In the genomic region with DNA sequence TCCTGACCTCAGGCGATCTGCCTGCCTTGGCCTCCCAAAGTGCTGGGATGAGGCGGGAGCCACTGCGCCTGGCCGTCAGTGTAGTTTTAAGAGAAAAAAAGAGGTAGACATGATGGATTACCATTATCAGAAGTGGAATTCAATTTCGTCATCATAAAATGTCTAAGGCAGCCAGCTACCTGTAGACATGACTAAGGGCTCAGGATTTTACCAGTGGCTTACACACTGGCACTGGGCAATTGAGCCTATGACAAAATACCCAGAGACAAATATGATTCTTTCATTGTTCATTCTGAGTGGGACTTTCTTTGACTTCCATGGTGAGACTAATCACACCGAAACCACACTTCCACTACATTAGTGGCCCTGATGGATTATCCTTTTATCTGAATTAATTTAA, we compare ENCODE assay signal across 29 cellular contexts.
"Had no signal": no experiment of that assay in that cellular context is flagged by ENCODE, and none has a peak within 500 bp of the region (broad histone marks: within the 10 kb centered on the region; RNA-seq: fewer than 3 reads in every experiment).

No MANE protein-coding gene starts in this region.

- H3K27me3 ChIP-seq: body of pancreas, esophagus squamous epithelium, neural progenitor cell, right atrium auricular region, suprapubic skin, tibial artery had no signal

- H3K9me3 Mint-ChIP-seq: stimulated activated naive B cell treated with anti-CD40 and anti-IgM and Interleukin-4, amounts not matched to agents 10 μg/mL and 1 μg/mL and 100 μg/mL, for 72 hours had no signal

- H3K27me3 Mint-ChIP-seq: activated B cell treated with CpG ODN at 0.5 μM for 24 hours; naive thymus-derived CD8-positive, alpha-beta T cell; stimulated activated naive B cell treated with anti-CD40 and anti-IgM and Interleukin-4, amounts not matched to agents 10 μg/mL and 1 μg/mL and 100 μg/mL, for 72 hours had no signal

- H3K27ac Mint-ChIP-seq: activated B cell treated with CpG ODN at 0.5 μM for 24 hours; activated naive CD4-positive, alpha-beta T cell treated with anti-CD3 and anti-CD28 coated beads, Interleukin-2, amount 50 U/mL, for 72 hours; activated T-cell treated with anti-CD3 and anti-CD28 coated beads, Interleukin-2, amount 50 U/mL, for 72 hours; naive thymus-derived CD8-positive, alpha-beta T cell; neural progenitor cell; stimulated activated naive B cell treated with anti-CD40 and anti-IgM and Interleukin-4, amounts not matched to agents 10 μg/mL and 1 μg/mL and 100 μg/mL, for 72 hours had no signal

- H3K9ac ChIP-seq: neural progenitor cell, parathyroid adenoma had no signal

- H3K27ac ChIP-seq: body of pancreas, epithelial cell of prostate, esophagus squamous epithelium, neural progenitor cell, parathyroid adenoma, right atrium auricular region, suprapubic skin, tibial artery had no signal

- H3K9me3 ChIP-seq: body of pancreas, esophagus squamous epithelium, right atrium auricular region, suprapubic skin, tibial artery had no signal

- H3K4me1 ChIP-seq: parathyroid adenoma, suprapubic skin had no signal

- H3K36me3 ChIP-seq: neural progenitor cell, right atrium auricular region, tibial artery had no signal

- H3K4me2 ChIP-seq: neural progenitor cell, smooth muscle cell had no signal

- H2AFZ ChIP-seq: neural progenitor cell, parathyroid adenoma had no signal

- H3K4me3 Mint-ChIP-seq: activated B cell treated with CpG ODN at 0.5 μM for 24 hours; activated T-cell treated with anti-CD3 and anti-CD28 coated beads, Interleukin-2, amount 50 U/mL, for 72 hours; naive thymus-derived CD8-positive, alpha-beta T cell; neural progenitor cell; stimulated activated naive B cell treated with anti-CD40 and anti-IgM and Interleukin-4, amounts not matched to agents 10 μg/mL and 1 μg/mL and 100 μg/mL, for 72 hours had no signal

- H3K4me3 ChIP-seq: body of pancreas, esophagus squamous epithelium, neural progenitor cell, right atrium auricular region, smooth muscle cell, suprapubic skin, tibial artery had no signal

- DNase-seq: activated B cell treated with CpG ODN at 0.5 μM for 24 hours; activated naive CD4-positive, alpha-beta T cell; activated T-cell treated with anti-CD3 and anti-CD28 coated beads for 4 hours; activated T-cell treated with anti-CD3 and anti-CD28 coated beads, Interleukin-2, amount 50 U/mL, for 72 hours; anterior cingulate cortex; body of pancreas; cortex of kidney; esophagus squamous epithelium; glutamatergic neuron; islet precursor cell; left cardiac atrium; left ventricle myocardium superior; midbrain; naive thymus-derived CD8-positive, alpha-beta T cell; occipital lobe; stimulated activated CD4-positive, alpha-beta T cell treated with anti-CD3 and anti-CD28 coated beads, Interleukin-15, amount 100 ng/mL, for 24 hours; stimulated activated CD4-positive, alpha-beta T cell treated with anti-CD3 and anti-CD28 coated beads, Interleukin-2, amount 100 ng/mL, for 24 hours; stimulated activated naive B cell treated with anti-CD40 and anti-IgM and Interleukin-4, amounts not matched to agents 10 μg/mL and 1 μg/mL and 100 μg/mL, for 72 hours; T-helper 2 cell; tibial artery had no signal

- FAIRE-seq: frontal cortex, urothelium cell line had no signal

- H3K79me2 ChIP-seq: parathyroid adenoma had no signal

- ATAC-seq: activated naive CD4-positive, alpha-beta T cell treated with anti-CD3 and anti-CD28 coated beads, Interleukin-2, amount 50 U/mL, for 72 hours; activated T-cell treated with anti-CD3 and anti-CD28 coated beads, Interleukin-2, amount 50 U/mL, for 72 hours; body of pancreas; left cardiac atrium; left ventricle myocardium superior; naive thymus-derived CD8-positive, alpha-beta T cell; stimulated activated naive B cell treated with anti-CD40 and anti-IgM and Interleukin-4, amounts not matched to agents 10 μg/mL and 1 μg/mL and 100 μg/mL, for 72 hours had no signal
